8 cellular contexts compared by ENCODE assay signal in genomic region chr22:28019881-28020861, GRCh38.
DNase-seq lines count a peak whose midpoint lies in the region; FAIRE-seq and TF ChIP-seq lines count a peak whose summit lies in the region.

No MANE protein-coding gene starts in this region.

- peak overlapping the region in 19 of 59 donors; percentile 2 to 42 (median 20) for H3K4me3 ChIP-seq in dorsolateral prefrontal cortex

- peak; percentile 82 for FAIRE-seq in GM18507 (lab: Jason Lieb, UNC)

- H3K27me3 ChIP-seq in dorsolateral prefrontal cortex = no peaks in the 10 kb centered on the region

- intact Hi-C loops in dorsolateral prefrontal cortex (cut with DNase I) = loop anchor here (2.0 to 10.0 kb wide), 4 partner anchors 575 to 1345 kb away; no protein-coding TSS in a partner anchor

- DNase-seq in ACHN (peak; percentile 63), GM18507 (ENCODE audit: extremely low spot score, insufficient read length, low read depth) (peak; percentile 49), NCI-H2196 treated with DMSO at 0.1 percent for 48 hours (lab: John Stamatoyannopoulos, UW; ENCODE audit: unreplicated experiment) (peak; percentile 6), dorsolateral prefrontal cortex (peak; percentile 65 to 88 (median 78)), lung microvascular endothelial cell (ENCODE audit: low read depth in 2 of 2) (peak; percentile 74 to 83), GF-D8 (lab: John Stamatoyannopoulos, UW) (no peak)
- DNase-seq in activated CD4-positive, alpha-beta T cell treated with anti-CD3 and anti-CD28 coated beads, Interleukin-2, amount 50 U/mL, for 24 hours (ENCODE audit: low read depth in 1 of 2, low spot score in 1 of 2) = peak; percentile 42 to 51
- DNase-seq in stimulated activated CD4-positive, alpha-beta T cell treated with anti-CD3 and anti-CD28 coated beads, TNF-alpha, amount 100 ng/mL, for 24 hours (ENCODE audit: low read depth in 3 of 3) = peak; percentile 35 to 67 (median 42)

- peak; percentile 81 to 99 (median 97) for TF ChIP-seq CTCF in dorsolateral prefrontal cortex (IDR thresholded peaks at IDR 0.05 in 54 of 56, conservative IDR thresholded peaks at IDR 0.05 in 2 of 56; ENCODE audit: low read depth in 1 of 56, partially characterized antibody in 56 of 56)

- H3K27ac ChIP-seq in dorsolateral prefrontal cortex = peak overlapping the region in 43 of 59 donors; percentile 10 to 83 (median 55)

- in situ Hi-C loops in ACHN (cut with HindIII; ENCODE audit: low pct_ligation_motif_present, low pct_unique_long_range_greater_than_20kb, low sequenced_read_pairs) = no loop called here
